ENCODE assay signal across 11 cellular contexts in genomic region chr5:72347801-72348305, GRCh38. TPM values are rescaled to one million over a fixed set of nuclear protein-coding genes. Genes with fewer than 3 reads are reported as not detected.
DNase-seq lines count a peak whose midpoint lies in the region; ATAC-seq and TF ChIP-seq lines count a peak whose summit lies in the region.
"Had no signal": no experiment of that assay in that cellular context is flagged by ENCODE, and none has a peak within 500 bp of the region (broad histone marks: within the 10 kb centered on the region; RNA-seq: fewer than 3 reads in every experiment).

No MANE protein-coding gene starts in this region.

- no peak for TF ChIP-seq EP300 in suprapubic skin (IDR thresholded peaks at IDR 0.05)

- no peaks in the 10 kb centered on the region for H3K27me3 ChIP-seq in suprapubic skin

- no peaks in the 10 kb centered on the region for H3K9me3 Mint-ChIP-seq in T-helper 2 cell treated with Interferon-gamma antibody and Interleukin-4, amounts not matched to agents 5 μg/mL and 100 μg/mL, for 36 hours

- no peaks in the 10 kb centered on the region for H3K9me3 ChIP-seq in suprapubic skin

- H3K4me1 Mint-ChIP-seq in T-helper 2 cell treated with Interferon-gamma antibody and Interleukin-4, amounts not matched to agents 5 μg/mL and 100 μg/mL, for 36 hours (ENCODE audit: low read depth), result peaks cover 11% of the 10 kb centered on the region

- peaks cover 18% of the 10 kb centered on the region for H3K36me3 Mint-ChIP-seq in T-helper 2 cell treated with Interferon-gamma antibody and Interleukin-4, amounts not matched to agents 5 μg/mL and 100 μg/mL, for 36 hours (ENCODE audit: low read depth)

- 72% methylated on average over 4 of the region's 4 CpGs for WGBS in suprapubic skin

- H3K36me3 ChIP-seq in suprapubic skin, result peaks cover 17% of the 10 kb centered on the region

- no peak for TF ChIP-seq POLR2A in suprapubic skin (IDR thresholded peaks at IDR 0.05)

- no peak overlapping the region for H3K4me3 Mint-ChIP-seq in T-helper 2 cell treated with Interferon-gamma antibody and Interleukin-4, amounts not matched to agents 5 μg/mL and 100 μg/mL, for 36 hours

- DNase-seq in stimulated activated CD4-positive, alpha-beta T cell treated with anti-CD3 and anti-CD28 coated beads, Interleukin-4, amount 100 ng/mL, for 24 hours, result peak; percentile 6
- no peak for DNase-seq in stimulated activated CD4-positive, alpha-beta T cell treated with anti-CD3 and anti-CD28 coated beads, Interleukin-4, amount 100 ng/mL, for 4 hours
- DNase-seq in T-helper 2 cell treated with Interferon-gamma antibody and Interleukin-4, amounts not matched to agents 5 μg/mL and 100 μg/mL, for 36 hours (ENCODE audit: low spot score), result peak; percentile 59
- DNase-seq in fibroblast of the conjunctiva (ENCODE audit: low read depth) (peak; percentile 67), suprapubic skin (ENCODE audit: low spot score in 2 of 2) (no peak), NCI-H1092 treated with DMSO at 0.1 percent for 48 hours (lab: John Stamatoyannopoulos, UW) (no peak), medulla oblongata (ENCODE audit: extremely low spot score) (no peak)
- DNase-seq: DMS153, glutamatergic neuron, NCI-H146 had no signal

- ATAC-seq in HG02981 (IDR thresholded peaks at IDR 0.05; ENCODE audit: unreplicated experiment), result no peak

- H3K4me3 ChIP-seq in suprapubic skin, result no peak overlapping the region

- TF ChIP-seq CTCF in suprapubic skin (IDR thresholded peaks at IDR 0.05), result no peak

- H3K27me3 Mint-ChIP-seq in T-helper 2 cell treated with Interferon-gamma antibody and Interleukin-4, amounts not matched to agents 5 μg/mL and 100 μg/mL, for 36 hours (ENCODE audit: low read depth), result no peaks in the 10 kb centered on the region

- no peaks in the 10 kb centered on the region for H3K4me1 ChIP-seq in suprapubic skin

- no peak overlapping the region for H3K27ac ChIP-seq in suprapubic skin

- no peak overlapping the region for H3K27ac Mint-ChIP-seq in T-helper 2 cell treated with Interferon-gamma antibody and Interleukin-4, amounts not matched to agents 5 μg/mL and 100 μg/mL, for 36 hours

RNA-seq across cellular contexts. Expression of gene PTCD2, which starts 27.7 kb away (rescaled TPM):
- total RNA-seq in suprapubic skin, result 10 to 100 TPM in 1 of 4 donors, 1 to 10 TPM in 3; 8.5 to 13.2 (median 9.4) TPM

RNA-seq across cellular contexts. Expression of gene MRPS27, which starts 27.8 kb away (rescaled TPM):
- total RNA-seq in suprapubic skin, result 10 to 100 TPM; 48.7 to 63.7 (median 51.9) TPM

Comparison
In these comparisons a context has a peak if more than half of its experiments do, and no peak if none do; other contexts are left out.
1. DNase-seq: peak in stimulated activated CD4-positive, alpha-beta T cell treated with anti-CD3 and anti-CD28 coated beads, Interleukin-4, amount 100 ng/mL, for 24 hours (single experiment), T-helper 2 cell treated with Interferon-gamma antibody and Interleukin-4, amounts not matched to agents 5 μg/mL and 100 μg/mL, for 36 hours (single experiment) and fibroblast of the conjunctiva (single experiment); none in stimulated activated CD4-positive, alpha-beta T cell treated with anti-CD3 and anti-CD28 coated beads, Interleukin-4, amount 100 ng/mL, for 4 hours (0 of 2), suprapubic skin (0 of 2), NCI-H1092 treated with DMSO at 0.1 percent for 48 hours (single experiment) and medulla oblongata (single experiment).